ENCODE assay signal across 8 cellular contexts in genomic region chr7:37920619-37921339, GRCh38. TPM values are rescaled to one million over a fixed set of nuclear protein-coding genes. Genes with fewer than 3 reads are reported as not detected.
DNase-seq lines count a peak whose midpoint lies in the region; ATAC-seq, FAIRE-seq and TF ChIP-seq lines count a peak whose summit lies in the region.

Gene EPDR1, plus strand, starts transcription at chr7:37920640. Its CDS starts 300 bp downstream, at chr7:37920940.

- POLR2A ChIA-PET in activated CD8-positive, alpha-beta T cell treated with anti-CD3 and anti-CD28 coated beads, Interleukin-2, amount 10 ng/mL, durations not matched to agents 7 days and 5 days (lab: Charles Lee) = interaction anchor here (0.7 kb wide), 1 partner anchor 50 kb away, joined by 3 read pairs; no protein-coding TSS in a partner anchor

- peak within 1 kb of the TSS; percentile 61 for H3K4me2 ChIP-seq in neural cell (ENCODE audit: low read length)

- peak; percentile 28 for TF ChIP-seq EP300 in neural cell (conservative IDR thresholded peaks at IDR 0.05; ENCODE audit: poor library complexity, severe bottlenecking)

- no peaks in the 10 kb centered on the region for H3F3A ChIP-seq in neural cell (ENCODE audit: insufficient read depth, low read length, poor library complexity, severe bottlenecking)

- no peaks in the 10 kb centered on the region for H3K79me2 ChIP-seq in neural cell (replicated peaks; ENCODE audit: insufficient read depth, low read length)

- peak; percentile 37 for ATAC-seq in HG02623 (IDR thresholded peaks at IDR 0.05; ENCODE audit: unreplicated experiment)
- peak; percentile 65 for ATAC-seq in activated CD8-positive, alpha-beta T cell treated with anti-CD3 and anti-CD28 coated beads, Interleukin-2, amount 10 ng/mL, durations not matched to agents 7 days and 5 days
- ATAC-seq in GM21515 (IDR thresholded peaks at IDR 0.05; ENCODE audit: unreplicated experiment) = no peak

- no peak within 1 kb of the TSS for H3K27ac Mint-ChIP-seq in activated naive CD4-positive, alpha-beta T cell treated with anti-CD3 and anti-CD28 coated beads, Interleukin-2, amount 10 ng/mL, durations not matched to agents 7 days and 5 days
- H3K27ac Mint-ChIP-seq in activated CD8-positive, alpha-beta T cell treated with anti-CD3 and anti-CD28 coated beads, Interleukin-2, amount 10 ng/mL, durations not matched to agents 7 days and 5 days = peak within 1 kb of the TSS; percentile 21

- H3K27ac ChIP-seq in neural cell (ENCODE audit: low read length) = no peak within 1 kb of the TSS

- no peaks in the 10 kb centered on the region for H3K36me3 ChIP-seq in neural cell (ENCODE audit: insufficient read depth, low read length)

- peak; percentile 55 for TF ChIP-seq CTCF in neural cell (IDR thresholded peaks at IDR 0.05; ENCODE audit: poor library complexity, severe bottlenecking)

- TF ChIP-seq RAD21 in neural cell (conservative IDR thresholded peaks at IDR 0.05) = no peak

- peaks cover 19% of the 10 kb centered on the region for H3K4me1 Mint-ChIP-seq in activated naive CD4-positive, alpha-beta T cell treated with anti-CD3 and anti-CD28 coated beads, Interleukin-2, amount 10 ng/mL, durations not matched to agents 7 days and 5 days
- H3K4me1 Mint-ChIP-seq in activated CD8-positive, alpha-beta T cell treated with anti-CD3 and anti-CD28 coated beads, Interleukin-2, amount 10 ng/mL, durations not matched to agents 7 days and 5 days (ENCODE audit: low read depth) = peaks cover 27% of the 10 kb centered on the region

- H3K27me3 ChIP-seq in neural cell (ENCODE audit: insufficient read depth, low read depth, low read length) = peaks cover 64% of the 10 kb centered on the region

- peak within 1 kb of the TSS; percentile 72 for H3K4me3 ChIP-seq in neural cell (ENCODE audit: low read length)

- peak within 1 kb of the TSS; percentile 67 for H3K4me3 Mint-ChIP-seq in activated naive CD4-positive, alpha-beta T cell treated with anti-CD3 and anti-CD28 coated beads, Interleukin-2, amount 10 ng/mL, durations not matched to agents 7 days and 5 days
- H3K4me3 Mint-ChIP-seq in activated CD8-positive, alpha-beta T cell treated with anti-CD3 and anti-CD28 coated beads, Interleukin-2, amount 10 ng/mL, durations not matched to agents 7 days and 5 days = peak within 1 kb of the TSS; percentile 73

- H3K9ac ChIP-seq in neural cell (ENCODE audit: low read length) = peak within 1 kb of the TSS; percentile 38

- DNase-seq in activated naive CD4-positive, alpha-beta T cell treated with anti-CD3 and anti-CD28 coated beads, Interleukin-2, amount 10 ng/mL, durations not matched to agents 7 days and 5 days = peak; percentile 37
- DNase-seq in activated naive CD4-positive, alpha-beta T cell (lab: John Stamatoyannopoulos, UW) = no peak
- DNase-seq in NCI-H1105 treated with DMSO at 0.1 percent for 48 hours (lab: John Stamatoyannopoulos, UW) (peak; percentile 81), frontal cortex (ENCODE audit: low spot score in 2 of 2) (peak; percentile 34 to 35)
- peak; percentile 53 for DNase-seq in activated CD8-positive, alpha-beta T cell treated with anti-CD3 and anti-CD28 coated beads, Interleukin-2, amount 10 ng/mL, durations not matched to agents 7 days and 5 days

- no peak within 1 kb of the TSS for H2AFZ ChIP-seq in neural cell (ENCODE audit: low read depth, low read length)

- H4K20me1 ChIP-seq in neural cell (ENCODE audit: insufficient read depth) = no peaks in the 10 kb centered on the region

- H3K9me2 ChIP-seq in neural cell (ENCODE audit: insufficient read depth, low read length) = no peaks in the 10 kb centered on the region

- no peaks in the 10 kb centered on the region for H3K36me3 Mint-ChIP-seq in activated naive CD4-positive, alpha-beta T cell treated with anti-CD3 and anti-CD28 coated beads, Interleukin-2, amount 10 ng/mL, durations not matched to agents 7 days and 5 days
- H3K36me3 Mint-ChIP-seq in activated CD8-positive, alpha-beta T cell treated with anti-CD3 and anti-CD28 coated beads, Interleukin-2, amount 10 ng/mL, durations not matched to agents 7 days and 5 days (ENCODE audit: low read depth) = no peaks in the 10 kb centered on the region

- CTCF ChIA-PET in activated naive CD4-positive, alpha-beta T cell treated with anti-CD3 and anti-CD28 coated beads, Interleukin-2, amount 10 ng/mL, durations not matched to agents 7 days and 5 days (lab: Charles Lee) = no interaction called here
- CTCF ChIA-PET in activated CD8-positive, alpha-beta T cell treated with anti-CD3 and anti-CD28 coated beads, Interleukin-2, amount 10 ng/mL, durations not matched to agents 7 days and 5 days (lab: Charles Lee) = interaction anchor here (0.7 to 2.0 kb wide), 4 partner anchors 13 to 295 kb away, joined by 3 to 10 read pairs (median 4); no protein-coding TSS in a partner anchor

- no peaks in the 10 kb centered on the region for H3K9me3 Mint-ChIP-seq in activated naive CD4-positive, alpha-beta T cell treated with anti-CD3 and anti-CD28 coated beads, Interleukin-2, amount 10 ng/mL, durations not matched to agents 7 days and 5 days
- no peaks in the 10 kb centered on the region for H3K9me3 Mint-ChIP-seq in activated CD8-positive, alpha-beta T cell treated with anti-CD3 and anti-CD28 coated beads, Interleukin-2, amount 10 ng/mL, durations not matched to agents 7 days and 5 days (ENCODE audit: insufficient read depth)

- H3K9me3 ChIP-seq in neural cell (ENCODE audit: low read length) = no peaks in the 10 kb centered on the region

- peaks cover 67% of the 10 kb centered on the region for H3K27me3 Mint-ChIP-seq in activated naive CD4-positive, alpha-beta T cell treated with anti-CD3 and anti-CD28 coated beads, Interleukin-2, amount 10 ng/mL, durations not matched to agents 7 days and 5 days
- peaks cover 44% of the 10 kb centered on the region for H3K27me3 Mint-ChIP-seq in activated CD8-positive, alpha-beta T cell treated with anti-CD3 and anti-CD28 coated beads, Interleukin-2, amount 10 ng/mL, durations not matched to agents 7 days and 5 days (ENCODE audit: low read depth)

- no peak for FAIRE-seq in frontal cortex (lab: Jason Lieb, UNC)

TF ChIP-seq in neural cell, 6 proteins besides CTCF, POLR2A, EP300 and RAD21:
- no peak for TF ChIP-seq REST (IDR thresholded peaks at IDR 0.05; ENCODE audit: borderline replicate concordance)
TF ChIP-seq in neural cell: peak in this region for 0.

RNA-seq across cellular contexts. Expression of gene EPDR1, which starts in this region (rescaled TPM):
- 1 to 10 TPM in 1 of 2 experiments, under 1 TPM in 1; 0.52 to 1.0 TPM for total RNA-seq in activated CD8-positive, alpha-beta T cell treated with anti-CD3 and anti-CD28 coated beads, Interleukin-2, amount 10 ng/mL, durations not matched to agents 7 days and 5 days
- 20.0 TPM for total RNA-seq in frontal cortex
- 0.10 and 1.7 TPM in 2 replicates for polyA plus RNA-seq in neural cell
- 2.7 TPM in 2 replicates for polyA minus RNA-seq in neural cell

Comparison
In these comparisons a context has a peak if more than half of its experiments do, and no peak if none do; other contexts are left out.
1. RNA of gene EPDR1 (total RNA-seq): 20.0 TPM in frontal cortex (single experiment); 0.52 to 1.0 TPM in activated CD8-positive, alpha-beta T cell treated with anti-CD3 and anti-CD28 coated beads, Interleukin-2, amount 10 ng/mL, durations not matched to agents 7 days and 5 days; every median in the first group is over 10 times any median in the second.
2. DNase-seq: peak in activated naive CD4-positive, alpha-beta T cell treated with anti-CD3 and anti-CD28 coated beads, Interleukin-2, amount 10 ng/mL, durations not matched to agents 7 days and 5 days (single experiment), NCI-H1105 treated with DMSO at 0.1 percent for 48 hours (single experiment), activated CD8-positive, alpha-beta T cell treated with anti-CD3 and anti-CD28 coated beads, Interleukin-2, amount 10 ng/mL, durations not matched to agents 7 days and 5 days (single experiment) and frontal cortex (2 of 2); none in activated naive CD4-positive, alpha-beta T cell (0 of 4).